In the genomic region with DNA sequence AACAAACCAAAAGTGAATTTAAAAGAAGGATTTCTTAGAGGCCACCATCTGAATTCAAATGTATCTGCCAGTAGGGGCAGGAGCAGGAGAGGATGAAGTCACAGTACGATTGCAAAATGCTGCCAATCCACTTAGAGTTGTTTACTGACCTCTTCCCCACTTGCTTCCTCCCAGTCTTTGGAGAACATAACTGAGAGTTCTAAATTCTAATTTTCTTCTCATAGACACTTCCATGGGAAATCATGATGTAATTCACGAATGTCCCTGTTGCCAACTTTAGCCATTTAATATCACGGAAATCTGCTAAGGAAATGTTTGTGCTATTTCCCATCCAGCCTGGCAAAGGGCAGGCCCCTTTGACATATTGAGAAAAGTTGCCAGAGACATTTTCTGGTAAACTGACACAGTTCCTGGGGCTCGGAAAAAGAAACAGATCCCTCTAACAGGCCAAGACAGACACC, we compare ENCODE assay signal across 9 cellular contexts. TPM values are rescaled to one million over a fixed set of nuclear protein-coding genes. Genes with fewer than 3 reads are reported as not detected.
DNase-seq lines count a peak whose midpoint lies in the region; ATAC-seq and TF ChIP-seq lines count a peak whose summit lies in the region.
"Had no signal": no experiment of that assay in that cellular context is flagged by ENCODE, and none has a peak within 500 bp of the region (broad histone marks: within the 10 kb centered on the region; RNA-seq: fewer than 3 reads in every experiment).

No MANE protein-coding gene starts in this region.

- TF ChIP-seq POLR2A in NB4 (IDR thresholded peaks at IDR 0.05; ENCODE audit: extremely low read depth, insufficient read length): no peak

- H3K27me3 Mint-ChIP-seq in endodermal cell (ENCODE audit: insufficient read depth): no peaks in the 10 kb centered on the region
- no peaks in the 10 kb centered on the region for H3K27me3 Mint-ChIP-seq in naive thymus-derived CD4-positive, alpha-beta T cell

- no peak overlapping the region for H3K4me3 Mint-ChIP-seq in endodermal cell
- no peak overlapping the region for H3K4me3 Mint-ChIP-seq in naive thymus-derived CD4-positive, alpha-beta T cell

- H3K9ac ChIP-seq in endodermal cell (ENCODE audit: extremely low read depth, low read length, poor library complexity, severe bottlenecking): no peak overlapping the region

- no peaks in the 10 kb centered on the region for H3K9me3 ChIP-seq in endodermal cell (ENCODE audit: control insufficient read depth, low read length)
- H3K9me3 ChIP-seq in naive thymus-derived CD4-positive, alpha-beta T cell (ENCODE audit: control insufficient read depth in 2 of 3, low read length in 3 of 3): no peaks in the 10 kb centered on the region

- H3K4me3 ChIP-seq in NB4 (ENCODE audit: low read depth, low read length) (no peak overlapping the region), endodermal cell (ENCODE audit: low read length) (no peak overlapping the region)
- no peak overlapping the region for H3K4me3 ChIP-seq in naive thymus-derived CD4-positive, alpha-beta T cell (ENCODE audit: low read length)

- H3K36me3 ChIP-seq in endodermal cell (ENCODE audit: control insufficient read depth, insufficient read depth, low read length): no peaks in the 10 kb centered on the region
- no peaks in the 10 kb centered on the region for H3K36me3 ChIP-seq in naive thymus-derived CD4-positive, alpha-beta T cell (ENCODE audit: control insufficient read depth in 2 of 3, insufficient read depth in 3 of 3, low read length in 3 of 3)

- peak overlapping the region; percentile 72 for H3K27ac Mint-ChIP-seq in endodermal cell
- no peak overlapping the region for H3K27ac Mint-ChIP-seq in naive thymus-derived CD4-positive, alpha-beta T cell

- peak; percentile 19 for TF ChIP-seq CTCF in NB4 (IDR thresholded peaks at IDR 0.05; ENCODE audit: low read depth, low read length)
- peak; percentile 70 for TF ChIP-seq CTCF in endodermal cell (conservative IDR thresholded peaks at IDR 0.05)

- peaks cover 7% of the 10 kb centered on the region for H3K9me3 Mint-ChIP-seq in endodermal cell
- peaks cover 0 to 7% (median 0%) of the 10 kb centered on the region in 11 donors for H3K9me3 Mint-ChIP-seq in naive thymus-derived CD4-positive, alpha-beta T cell

- no peaks in the 10 kb centered on the region for H3K36me3 Mint-ChIP-seq in endodermal cell (ENCODE audit: low read depth)
- no peaks in the 10 kb centered on the region for H3K36me3 Mint-ChIP-seq in naive thymus-derived CD4-positive, alpha-beta T cell

- H3K4me1 ChIP-seq in endodermal cell (ENCODE audit: control insufficient read depth, insufficient read depth, low read length): no peaks in the 10 kb centered on the region
- H3K4me1 ChIP-seq in naive thymus-derived CD4-positive, alpha-beta T cell (ENCODE audit: control insufficient read depth in 2 of 2, insufficient read depth in 2 of 2, low read length in 2 of 2): no peaks in the 10 kb centered on the region

- ATAC-seq in naive thymus-derived CD4-positive, alpha-beta T cell: peak; percentile 36
- ATAC-seq in HG02885 (IDR thresholded peaks at IDR 0.05; ENCODE audit: poor library complexity, unreplicated experiment) (no peak), GM21423 (IDR thresholded peaks at IDR 0.05; ENCODE audit: unreplicated experiment) (no peak)

- peaks cover 24% of the 10 kb centered on the region for H3K4me1 Mint-ChIP-seq in endodermal cell
- H3K4me1 Mint-ChIP-seq in naive thymus-derived CD4-positive, alpha-beta T cell: peaks cover 0 to 3% (median 0%) of the 10 kb centered on the region in 7 donors

- CTCF ChIA-PET in naive thymus-derived CD4-positive, alpha-beta T cell (lab: Charles Lee): no interaction called here

- H3K27ac ChIP-seq in endodermal cell (ENCODE audit: low read depth, low read length): no peak overlapping the region
- H3K27ac ChIP-seq in naive thymus-derived CD4-positive, alpha-beta T cell (ENCODE audit: low read depth, low read length): no peak overlapping the region

- POLR2A ChIA-PET in naive thymus-derived CD4-positive, alpha-beta T cell (lab: Charles Lee): no interaction called here

- WGBS in endodermal cell (ENCODE audit: insufficient coverage in 1 of 2, insufficient read length in 1 of 2), 2 experiments: 75 to 86% methylated on average over 4 of the region's 4 CpGs

- DNase-seq in AG08396 (ENCODE audit: low spot score) (peak; percentile 53), NB4 (ENCODE audit: low read depth) (peak; percentile 69), endodermal cell (no peak), amniotic stem cell (lab: John Stamatoyannopoulos, UW) (no peak)
- DNase-seq in naive thymus-derived CD4-positive, alpha-beta T cell: no peak
- DNase-seq in activated naive CD4-positive, alpha-beta T cell treated with anti-CD3 and anti-CD28 coated beads, Interleukin-2, amount 50 U/mL, for 16 hours: no peak
- DNase-seq: DND-41 had no signal

- intact Hi-C loops in naive thymus-derived CD4-positive, alpha-beta T cell (cut with micrococcal nuclease): no loop called here

- H3K27me3 ChIP-seq in endodermal cell (ENCODE audit: control insufficient read depth, insufficient read depth, low read length, poor library complexity, severe bottlenecking): no peaks in the 10 kb centered on the region
- H3K27me3 ChIP-seq in naive thymus-derived CD4-positive, alpha-beta T cell (ENCODE audit: control insufficient read depth in 2 of 2, insufficient read depth in 2 of 2, low read length in 2 of 2): no peaks in the 10 kb centered on the region

RNA-seq across cellular contexts. Expression of gene NOCT, which starts 33.6 kb away (rescaled TPM):
- total RNA-seq in endodermal cell: 10 to 100 TPM; 11.7 to 22.3 TPM
- 7.1 TPM for polyA plus RNA-seq in endodermal cell (2013, experiment 1 of 2)
- 7.7 TPM for polyA plus RNA-seq in endodermal cell (2013, experiment 2 of 2)
- total RNA-seq in naive thymus-derived CD4-positive, alpha-beta T cell: 10 to 100 TPM in 2 of 5 experiments, 1 to 10 TPM in 3; 1.6 to 33.7 (median 8.8) TPM
- polyA plus RNA-seq in naive thymus-derived CD4-positive, alpha-beta T cell: under 1 TPM; 0.12 to 0.91 TPM

Comparison
In these comparisons a context has a peak if more than half of its experiments do, and no peak if none do; other contexts are left out.
1. DNase-seq: peak in AG08396 (single experiment) and NB4 (single experiment); none in endodermal cell (single experiment), naive thymus-derived CD4-positive, alpha-beta T cell (0 of 9), activated naive CD4-positive, alpha-beta T cell treated with anti-CD3 and anti-CD28 coated beads, Interleukin-2, amount 50 U/mL, for 16 hours (single experiment) and amniotic stem cell (single experiment).